Comparison of ENCODE assay signal across 8 cellular contexts in the genomic region with DNA sequence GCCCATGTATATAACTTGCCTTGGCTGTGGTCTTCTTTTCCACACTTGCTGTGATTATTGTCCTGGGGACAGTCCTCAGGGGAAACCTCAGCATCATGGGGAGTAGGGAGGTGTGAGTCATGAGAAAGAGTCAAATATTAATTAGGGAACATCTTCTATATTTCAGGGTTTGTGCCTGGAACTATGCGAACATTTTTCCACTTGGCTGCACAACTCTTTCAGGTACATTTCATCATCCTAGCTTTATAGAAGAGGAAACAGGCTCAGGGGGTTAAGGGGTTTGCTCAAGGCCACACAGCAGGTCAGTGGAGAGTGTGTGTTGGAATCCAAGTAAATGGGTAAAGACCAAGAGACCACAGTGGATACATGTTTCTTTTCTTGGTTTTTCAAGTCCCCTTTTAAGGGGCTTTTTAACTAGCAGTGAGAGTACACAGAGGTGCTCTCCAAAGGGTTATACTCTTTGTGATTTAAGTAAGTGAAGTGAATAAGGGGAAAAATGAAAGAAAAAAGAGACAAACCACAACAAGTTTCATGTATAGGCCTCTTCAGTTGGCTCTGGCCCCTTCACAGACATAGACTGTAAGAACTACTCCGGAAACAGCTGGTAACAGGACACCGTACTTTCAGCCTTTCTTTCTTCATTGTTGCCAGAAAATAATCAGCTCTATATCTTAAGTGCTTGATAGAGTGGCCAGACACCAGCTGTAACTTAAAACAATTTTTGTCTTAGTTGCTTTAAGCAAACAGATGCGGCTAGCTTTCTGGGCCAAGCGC.
DNase-seq lines count a peak whose midpoint lies in the region; ATAC-seq and TF ChIP-seq lines count a peak whose summit lies in the region.

No MANE protein-coding gene starts in this region.

- peaks cover 2% of the 10 kb centered on the region for H3K9me3 Mint-ChIP-seq in nephron
- H3K9me3 Mint-ChIP-seq in CD14-positive monocyte, result peaks cover 8 to 20% (median 14%) of the 10 kb centered on the region in 7 donors

- no peaks in the 10 kb centered on the region for H3K36me3 Mint-ChIP-seq in nephron (ENCODE audit: low read depth)
- peaks cover 15 to 17% of the 10 kb centered on the region in 2 donors for H3K36me3 Mint-ChIP-seq in CD14-positive monocyte

- H3K27ac Mint-ChIP-seq in nephron, result peak overlapping the region; percentile 92 to 96 (median 94)
- H3K27ac Mint-ChIP-seq in CD14-positive monocyte, result no peak overlapping the region

- intact Hi-C loops in CD14-positive monocyte (cut with micrococcal nuclease), result no loop called here

- DNase-seq in DMS 273 (lab: John Stamatoyannopoulos, UW; ENCODE audit: unreplicated experiment) (peak; percentile 33), DMS 273 treated with DMSO at 0.1 percent for 48 hours (lab: John Stamatoyannopoulos, UW) (no peak), SW480 (ENCODE audit: low spot score) (peak; percentile 77), CD14-positive monocyte (ENCODE audit: low spot score) (no peak)

- peak; percentile 60 for ATAC-seq in HG03095 (IDR thresholded peaks at IDR 0.05; ENCODE audit: unreplicated experiment)
- ATAC-seq in HG02973 (IDR thresholded peaks at IDR 0.05; ENCODE audit: unreplicated experiment), result no peak
- ATAC-seq in GM21360 (IDR thresholded peaks at IDR 0.05; ENCODE audit: unreplicated experiment), result no peak

- H3K4me1 Mint-ChIP-seq in nephron (peaks cover 54% of the 10 kb centered on the region), CD14-positive monocyte (no peaks in the 10 kb centered on the region)

- TF ChIP-seq CTCF in nephron (IDR thresholded peaks at IDR 0.05; ENCODE audit: unreplicated experiment in 3 of 3) (no peak), CD14-positive monocyte (IDR thresholded peaks at IDR 0.05) (no peak)

- H3K27me3 Mint-ChIP-seq in nephron (ENCODE audit: low read depth) (no peaks in the 10 kb centered on the region), CD14-positive monocyte (ENCODE audit: low read depth in 3 of 3) (no peaks in the 10 kb centered on the region)

- H3K4me3 Mint-ChIP-seq in nephron, result peak overlapping the region in 1 of 3 experiments; percentile 32
- no peak overlapping the region for H3K4me3 Mint-ChIP-seq in CD14-positive monocyte

Comparison
In these comparisons a context has a peak if more than half of its experiments do, and no peak if none do; other contexts are left out.
1. DNase-seq: peak in DMS 273 (single experiment) and SW480 (single experiment); none in DMS 273 treated with DMSO at 0.1 percent for 48 hours (single experiment) and CD14-positive monocyte (single experiment).
2. H3K27ac Mint-ChIP-seq: peak in nephron (3 of 3); none in CD14-positive monocyte (0 of 7).